ENCODE assay signal across 2 cellular contexts in genomic region chr9:71210326-71210725, GRCh38.
TF ChIP-seq lines count a peak whose summit lies in the region.

No MANE protein-coding gene starts in this region.

TF ChIP-seq in H1, 55 proteins besides CTCF, POLR2A, EP300 and RAD21:
- no peak for TF ChIP-seq JUN (IDR thresholded peaks at IDR 0.05; ENCODE audit: low read depth, low read length)

TF ChIP-seq in liver, 16 proteins besides CTCF, POLR2A, EP300 and RAD21:
- TF ChIP-seq HNF4G (IDR thresholded peaks at IDR 0.05) (peak; percentile 18), HNF4A (conservative IDR thresholded peaks at IDR 0.05) (peak; percentile 9 to 53), RXRA (IDR thresholded peaks at IDR 0.05) (peak in 1 of 2 donors; percentile 38), TAF1 (conservative IDR thresholded peaks at IDR 0.05) (no peak), NR2F2 (IDR thresholded peaks at IDR 0.05) (peak; percentile 63)
